31 cellular contexts compared by ENCODE assay signal in the genomic region with DNA sequence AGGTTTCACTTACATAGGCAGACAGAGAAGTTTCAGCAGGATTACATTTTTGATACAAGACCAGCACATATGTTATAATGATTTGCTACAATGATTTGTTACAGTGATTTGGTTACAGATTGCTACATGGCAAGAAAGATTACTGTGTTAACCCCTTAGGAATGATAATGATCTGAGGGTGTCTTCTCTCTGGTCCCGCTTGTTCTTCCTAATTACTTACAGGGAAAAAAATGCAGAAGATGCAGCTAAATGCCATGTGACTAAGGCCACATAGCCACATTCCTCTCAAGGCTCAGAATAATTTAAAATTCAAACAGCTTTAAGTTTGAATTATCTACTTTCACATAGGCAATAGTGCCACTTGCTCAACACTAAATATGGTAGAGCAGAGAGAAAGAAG. TPM values are rescaled to one million over a fixed set of nuclear protein-coding genes. Genes with fewer than 3 reads are reported as not detected.
"Had no signal": no experiment of that assay in that cellular context is flagged by ENCODE, and none has a peak within 500 bp of the region (broad histone marks: within the 10 kb centered on the region; RNA-seq: fewer than 3 reads in every experiment).

No MANE protein-coding gene starts in this region.

- H3K27ac ChIP-seq: adrenal gland, breast epithelium, KMS-11, SK-N-MC, WERI-Rb-1 had no signal

- H3K36me3 ChIP-seq: adrenal gland, breast epithelium, MG63, WERI-Rb-1 had no signal

- H3K9me3 ChIP-seq: adrenal gland, breast epithelium, MG63 had no signal

- H3K9ac ChIP-seq: KMS-11 had no signal

- H3K4me2 ChIP-seq: KMS-11 had no signal

- H3K4me3 ChIP-seq: adrenal gland, breast epithelium, MG63, SK-N-MC had no signal

- H3K27me3 ChIP-seq: adrenal gland, breast epithelium, MG63 had no signal

- ATAC-seq: activated CD4-positive, alpha-beta T cell treated with anti-CD3 and anti-CD28 coated beads for 36 hours; activated CD8-positive, alpha-beta T cell treated with anti-CD3 and anti-CD28 coated beads for 36 hours; activated T-cell treated with anti-CD3 and anti-CD28 coated beads, Interleukin-2, amount 50 U/mL, for 72 hours; T-cell had no signal

- H3K4me1 ChIP-seq: adrenal gland, breast epithelium had no signal

- DNase-seq: activated CD4-positive, alpha-beta T cell treated with anti-CD3 and anti-CD28 coated beads for 36 hours; activated CD8-positive, alpha-beta memory T cell treated with anti-CD3 and anti-CD28 coated beads, Interleukin-2, amount 50 U/mL, for 4 hours; activated CD8-positive, alpha-beta T cell treated with anti-CD3 and anti-CD28 coated beads for 36 hours; activated gamma-delta T cell treated with Interleukin-2 at 50 U/mL for 16 hours; activated naive CD4-positive, alpha-beta T cell treated with anti-CD3 and anti-CD28 coated beads, Interleukin-2, amount 10 ng/mL, durations not matched to agents 7 days and 5 days; activated naive CD8-positive, alpha-beta T cell treated with anti-CD3 and anti-CD28 coated beads for 36 hours; activated T-cell treated with anti-CD3 and anti-CD28 coated beads, Interleukin-2, amount 50 U/mL, for 72 hours; adrenal gland; anterior cingulate cortex; caudate nucleus; MG63; MV-4-11; NCI-H1092 treated with DMSO at 0.1 percent for 48 hours; NCI-H1417 treated with DMSO at 0.1 percent for 48 hours; NCI-H1694; NCI-H2029; NCI-H2107; NCI-H345; NCI-H510A; NCI-H526 treated with DMSO at 0.1 percent for 48 hours; NCI-H82; T-cell; T-helper 2 cell; T1000; WERI-Rb-1 had no signal

RNA-seq across cellular contexts. Expression of a gene that starts 52.3 kb away (rescaled TPM):
- total RNA-seq: activated CD4-positive, alpha-beta T cell treated with anti-CD3 and anti-CD28 coated beads for 36 hours; activated CD8-positive, alpha-beta T cell treated with anti-CD3 and anti-CD28 coated beads for 36 hours; activated naive CD8-positive, alpha-beta T cell treated with anti-CD3 and anti-CD28 coated beads for 36 hours; activated T-cell treated with anti-CD3 and anti-CD28 coated beads, Interleukin-2, amount 50 U/mL, for 72 hours; activated T-helper 2 cell treated with anti-CD3 and anti-CD28 coated beads, Interferon-gamma antibody, Interleukin-2, Interleukin-4, amounts not matched to agents 10 μg/mL and 5 μg/mL and 100 μg/mL, durations not matched to agents 14 hours and 24 hours and 36 hours; adrenal gland; breast epithelium; OCI-LY7; RPMI7951; T-cell had no signal
- polyA plus RNA-seq: adrenal gland had no signal
